Comparison of ENCODE assay signal across 9 cellular contexts in the genomic region with DNA sequence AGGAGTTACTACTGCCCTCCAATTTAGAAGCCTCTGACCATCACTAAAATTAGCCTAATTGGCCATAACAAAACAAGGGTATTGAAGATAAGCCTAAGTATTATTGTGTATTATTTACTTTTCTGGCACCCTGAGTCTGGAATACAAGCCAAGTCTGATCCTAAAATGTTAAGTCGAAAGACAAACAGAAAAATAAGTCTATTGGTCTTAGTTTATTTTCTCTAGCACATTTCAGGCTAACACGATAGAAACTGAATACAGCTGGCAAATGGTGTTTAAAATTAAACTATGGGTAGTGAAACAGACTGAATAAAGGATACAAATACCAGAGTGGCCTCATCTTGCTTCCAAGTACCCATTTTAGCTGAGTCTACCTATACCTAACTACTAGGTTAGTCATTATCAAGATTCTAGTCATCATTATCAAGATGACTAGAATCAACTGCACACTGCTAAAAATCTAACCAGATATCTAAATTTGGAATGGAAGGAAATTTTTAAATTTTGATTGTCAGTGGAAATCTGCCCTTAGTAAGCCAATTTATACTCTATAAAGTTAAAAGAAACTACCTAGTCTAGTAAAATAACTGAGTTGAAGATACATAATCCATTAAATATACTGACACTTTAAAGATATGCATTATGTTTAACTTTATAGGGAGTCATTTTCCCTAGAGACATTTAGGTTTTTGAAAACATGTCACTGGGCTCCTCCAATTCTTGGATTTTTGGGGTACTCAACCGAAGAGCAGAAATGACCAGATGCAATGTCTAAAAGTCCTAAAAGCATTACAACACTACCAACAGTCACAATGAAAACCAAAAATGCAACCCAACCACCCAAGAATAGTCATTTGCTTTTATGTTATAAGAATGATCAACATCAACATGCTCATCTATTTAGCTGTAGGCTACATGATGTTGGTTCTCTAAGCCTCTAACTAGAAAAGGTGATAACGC.
DNase-seq lines count a peak whose midpoint lies in the region; ATAC-seq and TF ChIP-seq lines count a peak whose summit lies in the region.
"Had no signal": no experiment of that assay in that cellular context is flagged by ENCODE, and none has a peak within 500 bp of the region (broad histone marks: within the 10 kb centered on the region; RNA-seq: fewer than 3 reads in every experiment).

No MANE protein-coding gene starts in this region.

- no peaks in the 10 kb centered on the region for H3K27me3 ChIP-seq in layer of hippocampus (ENCODE audit: control insufficient read depth, insufficient read depth, low read length)

- CTCF ChIA-PET in GM10248 (lab: Yijun Ruan, JAX): interaction anchor here (1.1 to 1.5 kb wide), 3 partner anchors 10 to 452 kb away, joined by 3 to 5 read pairs (median 4); no protein-coding TSS in a partner anchor

- POLR2A ChIA-PET in GM10248 (lab: Yijun Ruan, JAX): no interaction called here

- DNase-seq in GM10248 (ENCODE audit: extremely low spot score): peak; percentile 22
- DNase-seq in MV-4-11 (lab: John Stamatoyannopoulos, UW): no peak
- no peak for DNase-seq in NCI-H187 (lab: John Stamatoyannopoulos, UW)
- no peak for DNase-seq in stimulated activated CD4-positive, alpha-beta T cell treated with anti-CD3 and anti-CD28 coated beads, Interleukin-4, amount 100 ng/mL, for 24 hours
- DNase-seq in DMS79 (lab: John Stamatoyannopoulos, UW): no peak
- DNase-seq: T-helper 9 cell had no signal

- TF ChIP-seq CTCF in GM10248 (IDR thresholded peaks at IDR 0.05; ENCODE audit: control extremely low read depth, extremely low read depth, low read depth, missing control alignments): no peak

- ATAC-seq in GM19467 (IDR thresholded peaks at IDR 0.05; ENCODE audit: unreplicated experiment) (peak; percentile 49), HG03175 (IDR thresholded peaks at IDR 0.05; ENCODE audit: unreplicated experiment) (peak; percentile 72)

- H3K27ac ChIP-seq in layer of hippocampus (ENCODE audit: low read depth, low read length): peak overlapping the region; percentile 86
